ENCODE assay signal across 11 cellular contexts in the genomic region with DNA sequence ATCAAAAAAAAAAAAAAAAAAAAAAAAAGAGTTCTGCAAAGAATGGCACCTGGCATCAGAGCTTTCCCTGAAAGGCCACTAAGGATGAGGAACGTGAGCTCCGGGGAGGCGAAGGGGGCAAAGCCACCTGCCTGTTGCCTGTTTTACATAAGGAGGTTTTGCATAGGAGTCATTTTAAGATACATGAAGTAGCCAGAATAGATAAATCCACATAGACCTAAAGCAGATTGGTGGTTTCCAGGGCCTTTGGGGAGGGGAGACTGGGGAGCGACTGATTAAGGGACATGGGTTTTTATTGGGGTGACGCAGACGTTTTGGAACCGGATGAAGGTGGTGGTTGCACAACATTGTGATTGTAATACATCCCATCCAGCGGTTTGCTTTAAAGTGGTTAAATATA. TPM values are rescaled to one million over a fixed set of nuclear protein-coding genes. Genes with fewer than 3 reads are reported as not detected.
A peak's percentile ranks its signal among the peaks of the same experiment; 100 is the strongest.
DNase-seq lines count a peak whose midpoint lies in the region; ATAC-seq and TF ChIP-seq lines count a peak whose summit lies in the region.
"Had no signal": no experiment of that assay in that cellular context is flagged by ENCODE, and none has a peak within 500 bp of the region (broad histone marks: within the 10 kb centered on the region; RNA-seq: fewer than 3 reads in every experiment).

No MANE protein-coding gene starts in this region.

- no TSS peak for BruUV-seq in A673 (replicated peaks; lab: Mats Ljungman, UMichigan)

- peaks cover 35% of the 10 kb centered on the region for H3K4me1 ChIP-seq in A673 (ENCODE audit: insufficient read depth, low read length, poor library complexity, severe bottlenecking)

- DNase-seq in AG09309 (ENCODE audit: low read depth) (peak; percentile 75), T1000 (lab: John Stamatoyannopoulos, UW) (peak; percentile 61), NCI-H1105 (lab: John Stamatoyannopoulos, UW) (no peak), A673 (ENCODE audit: low spot score) (no peak), HEK293T (ENCODE audit: extremely low spot score) (no peak)
- DNase-seq: CD4-positive, alpha-beta T cell; colonic mucosa had no signal

- CTCF ChIA-PET in A673 (lab: Charles Lee) (no interaction called here), HEK293T (lab: Yijun Ruan, JAX) (no interaction called here)

- ATAC-seq in GM19035 (IDR thresholded peaks at IDR 0.05; ENCODE audit: unreplicated experiment) (peak; percentile 52), HG03045 (IDR thresholded peaks at IDR 0.05; ENCODE audit: unreplicated experiment) (peak; percentile 47), HG03097 (IDR thresholded peaks at IDR 0.05; ENCODE audit: low FRiP score, unreplicated experiment) (no peak)

- no peak for TF ChIP-seq CTCF in AG09309 (IDR thresholded peaks at IDR 0.05; ENCODE audit: control insufficient read depth, insufficient read depth, low read depth, low read length, missing control alignments)
- TF ChIP-seq CTCF in A673 (conservative IDR thresholded peaks at IDR 0.05; ENCODE audit: low read depth, low read length): no peak

- H3K36me3 ChIP-seq in A673 (ENCODE audit: insufficient read depth, low read length, poor library complexity, severe bottlenecking): no peaks in the 10 kb centered on the region
- H3K36me3 ChIP-seq: colonic mucosa had no signal

- H3K4me3 ChIP-seq in AG09309 (ENCODE audit: control insufficient read depth, low read depth, low read length) (no peak overlapping the region), A673 (ENCODE audit: low read depth, low read length, poor library complexity, severe bottlenecking) (no peak overlapping the region)
- H3K4me3 ChIP-seq: colonic mucosa, lung had no signal

- intact Hi-C loops in A673 (cut with micrococcal nuclease; ENCODE audit: unreplicated experiment): no loop called here

- no peaks in the 10 kb centered on the region for H3K9me3 ChIP-seq in A673 (ENCODE audit: low read depth, low read length, poor library complexity, severe bottlenecking)
- H3K9me3 ChIP-seq: colonic mucosa had no signal

- POLR2A ChIA-PET in A673 (lab: Charles Lee; ENCODE audit: low non-redundant PET) (no interaction called here), HEK293T (lab: Yijun Ruan, JAX) (no interaction called here)

- H3K27ac ChIP-seq in A673 (ENCODE audit: low read depth, low read length, poor library complexity, severe bottlenecking): no peak overlapping the region

- no peaks in the 10 kb centered on the region for H3K27me3 ChIP-seq in A673 (replicated peaks; ENCODE audit: insufficient read depth, low read depth, low read length, poor library complexity)
- H3K27me3 ChIP-seq: colonic mucosa had no signal

TF ChIP-seq in HEK293T, 16 proteins besides CTCF, POLR2A, EP300 and RAD21:
- TF ChIP-seq LEF1 (IDR thresholded peaks at IDR 0.05; ENCODE audit: borderline replicate concordance): no peak

RNA-seq across cellular contexts. Expression of a gene that starts 7.1 kb away (rescaled TPM):
- total RNA-seq in A673 (2021): 23.3 and 35.9 TPM in 2 replicates

Comparison
In these comparisons a context has a peak if more than half of its experiments do, and no peak if none do; other contexts are left out.
1. DNase-seq: peak in AG09309 (single experiment) and T1000 (single experiment); none in NCI-H1105 (single experiment), A673 (single experiment) and HEK293T (single experiment).